1 cellular context compared by ENCODE assay signal in the genomic region with DNA sequence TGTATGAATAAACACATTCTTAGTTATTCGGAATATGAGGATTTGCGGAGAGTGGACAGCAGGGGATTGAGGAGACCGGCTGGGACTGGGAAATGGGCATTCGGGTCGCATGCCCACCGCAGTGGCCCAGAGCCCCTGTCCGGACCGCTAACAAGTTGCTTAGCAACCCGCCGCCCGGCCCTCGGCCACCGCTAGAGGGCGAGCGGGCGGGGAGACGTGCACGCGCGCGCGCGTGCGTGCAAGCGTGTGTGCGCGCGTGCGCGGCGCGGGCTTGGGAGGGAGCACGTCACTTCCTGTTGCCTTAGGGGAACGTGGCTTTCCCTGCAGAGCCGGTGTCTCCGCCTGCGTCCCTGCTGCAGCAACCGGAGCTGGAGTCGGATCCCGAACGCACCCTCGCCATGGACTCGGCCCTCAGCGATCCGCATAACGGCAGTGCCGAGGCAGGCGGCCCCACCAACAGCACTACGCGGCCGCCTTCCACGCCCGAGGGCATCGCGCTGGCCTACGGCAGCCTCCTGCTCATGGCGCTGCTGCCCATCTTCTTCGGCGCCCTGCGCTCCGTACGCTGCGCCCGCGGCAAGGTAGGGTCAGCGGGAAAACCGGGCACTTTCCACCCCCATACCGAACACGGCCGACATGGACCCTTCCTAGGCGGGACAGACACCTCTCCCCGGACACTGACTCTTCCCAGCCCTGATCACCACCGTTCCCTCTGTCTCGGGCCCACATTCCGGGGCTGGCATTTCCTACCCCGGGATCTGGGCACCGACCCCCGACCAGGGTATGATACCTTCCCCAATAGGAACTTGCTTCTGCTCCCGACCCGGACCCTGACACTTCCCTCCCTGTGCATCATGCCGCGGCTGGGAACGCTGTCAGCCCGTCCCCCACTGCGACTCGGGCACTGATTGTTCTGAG.
TF ChIP-seq lines count a peak whose summit lies in the region.

A gene with protein sequence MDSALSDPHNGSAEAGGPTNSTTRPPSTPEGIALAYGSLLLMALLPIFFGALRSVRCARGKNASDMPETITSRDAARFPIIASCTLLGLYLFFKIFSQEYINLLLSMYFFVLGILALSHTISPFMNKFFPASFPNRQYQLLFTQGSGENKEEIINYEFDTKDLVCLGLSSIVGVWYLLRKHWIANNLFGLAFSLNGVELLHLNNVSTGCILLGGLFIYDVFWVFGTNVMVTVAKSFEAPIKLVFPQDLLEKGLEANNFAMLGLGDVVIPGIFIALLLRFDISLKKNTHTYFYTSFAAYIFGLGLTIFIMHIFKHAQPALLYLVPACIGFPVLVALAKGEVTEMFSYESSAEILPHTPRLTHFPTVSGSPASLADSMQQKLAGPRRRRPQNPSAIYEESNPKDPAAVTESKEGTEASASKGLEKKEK (plus strand): TSS at position 289 of the 918 bp plus-strand sequence. CDS start 110 bp downstream, at position 399.

TF ChIP-seq in HEK293, 187 proteins besides CTCF, POLR2A, EP300 and RAD21 (continued from another document and continues in another):
- TF ChIP-seq, protein P1, sequence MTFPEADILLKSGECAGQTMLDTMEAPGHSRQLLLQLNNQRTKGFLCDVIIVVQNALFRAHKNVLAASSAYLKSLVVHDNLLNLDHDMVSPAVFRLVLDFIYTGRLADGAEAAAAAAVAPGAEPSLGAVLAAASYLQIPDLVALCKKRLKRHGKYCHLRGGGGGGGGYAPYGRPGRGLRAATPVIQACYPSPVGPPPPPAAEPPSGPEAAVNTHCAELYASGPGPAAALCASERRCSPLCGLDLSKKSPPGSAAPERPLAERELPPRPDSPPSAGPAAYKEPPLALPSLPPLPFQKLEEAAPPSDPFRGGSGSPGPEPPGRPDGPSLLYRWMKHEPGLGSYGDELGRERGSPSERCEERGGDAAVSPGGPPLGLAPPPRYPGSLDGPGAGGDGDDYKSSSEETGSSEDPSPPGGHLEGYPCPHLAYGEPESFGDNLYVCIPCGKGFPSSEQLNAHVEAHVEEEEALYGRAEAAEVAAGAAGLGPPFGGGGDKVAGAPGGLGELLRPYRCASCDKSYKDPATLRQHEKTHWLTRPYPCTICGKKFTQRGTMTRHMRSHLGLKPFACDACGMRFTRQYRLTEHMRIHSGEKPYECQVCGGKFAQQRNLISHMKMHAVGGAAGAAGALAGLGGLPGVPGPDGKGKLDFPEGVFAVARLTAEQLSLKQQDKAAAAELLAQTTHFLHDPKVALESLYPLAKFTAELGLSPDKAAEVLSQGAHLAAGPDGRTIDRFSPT (tag by site-specific recombination; IDR thresholded peaks at IDR 0.05), result peak; percentile 77
- TF ChIP-seq ZNF292 (tag by site-specific recombination; IDR thresholded peaks at IDR 0.05; ENCODE audit: borderline replicate concordance, low read depth) (0 out of 2 replicates have a peak, but pooled peaks have one; percentile 10), HOXD13 (CRISPR knock-in tag; IDR thresholded peaks at IDR 0.05; ENCODE audit: borderline replicate concordance) (peak; percentile 27; the same call in 1 of the 2 replicates), ZNF16 (tag by site-specific recombination; IDR thresholded peaks at IDR 0.05; ENCODE audit: low read depth) (no peak), GLI4 (tag by site-specific recombination; IDR thresholded peaks at IDR 0.05) (0 out of 2 replicates have a peak, but pooled peaks have one; percentile 18), ZNF426 (tag by site-specific recombination; IDR thresholded peaks at IDR 0.05) (no peak), ZSCAN16 (tag by site-specific recombination; IDR thresholded peaks at IDR 0.05) (peak; percentile 27; the same call in 1 of the 2 replicates), ZBTB8A (tag by site-specific recombination; IDR thresholded peaks at IDR 0.05) (peak; percentile 80), MEIS1 (CRISPR knock-in tag; IDR thresholded peaks at IDR 0.05; ENCODE audit: borderline replicate concordance) (no peak), ZBTB17 (tag by site-specific recombination; IDR thresholded peaks at IDR 0.05) (peak; percentile 89), KLF1 (tag by site-specific recombination; IDR thresholded peaks at IDR 0.05) (peak; percentile 95), ZBTB7A (tag by site-specific recombination; IDR thresholded peaks at IDR 0.05; ENCODE audit: low read depth) (0 out of 2 replicates have a peak, but pooled peaks have one; percentile 30), ZNF335 (tag by site-specific recombination; conservative IDR thresholded peaks at IDR 0.05) (peak; percentile 98), ZSCAN30 (tag by site-specific recombination; IDR thresholded peaks at IDR 0.05) (peak; percentile 52), ZEB2 (tag by site-specific recombination; IDR thresholded peaks at IDR 0.05) (0 out of 2 replicates have a peak, but pooled peaks have one; percentile 63), ZNF501 (tag by site-specific recombination; IDR thresholded peaks at IDR 0.05) (peak; percentile 80), ZNF670 (tag by site-specific recombination; IDR thresholded peaks at IDR 0.05; ENCODE audit: low read depth) (no peak), SETDB1 (IDR thresholded peaks at IDR 0.05; ENCODE audit: insufficient read length, low read length) (no peak), ZFP69B (tag by site-specific recombination; IDR thresholded peaks at IDR 0.05) (peak; percentile 48; the same call in 1 of the 2 replicates), ZNF114 (tag by site-specific recombination; IDR thresholded peaks at IDR 0.05) (no peak), KLF7 (tag by site-specific recombination; IDR thresholded peaks at IDR 0.05; ENCODE audit: borderline replicate concordance) (peak; percentile 94), ZNF266 (tag by site-specific recombination; IDR thresholded peaks at IDR 0.05; ENCODE audit: low read depth) (no peak), ZNF248 (tag by site-specific recombination; IDR thresholded peaks at IDR 0.05) (no peak), ZNF19 (tag by site-specific recombination; IDR thresholded peaks at IDR 0.05; ENCODE audit: low read depth) (no peak), ZNF791 (tag by site-specific recombination; IDR thresholded peaks at IDR 0.05) (no peak), OVOL3 (tag by site-specific recombination; IDR thresholded peaks at IDR 0.05) (no peak), TRIM28 (IDR thresholded peaks at IDR 0.05; ENCODE audit: borderline replicate concordance, low read length) (peak; percentile 32; the same call in 1 of the 2 replicates), ZNF558 (tag by site-specific recombination; IDR thresholded peaks at IDR 0.05) (no peak), ZNF175 (tag by site-specific recombination; IDR thresholded peaks at IDR 0.05) (no peak), ZFP37 (tag by site-specific recombination; IDR thresholded peaks at IDR 0.05) (peak; percentile 80), ZNF76 (tag by site-specific recombination; IDR thresholded peaks at IDR 0.05; ENCODE audit: borderline replicate concordance, low read depth) (peak; percentile 68; the same call in 1 of the 2 replicates), ZBTB20 (tag by site-specific recombination; IDR thresholded peaks at IDR 0.05) (peak; percentile 73; the same call in 1 of the 2 replicates), ZNF37A (tag by site-specific recombination; IDR thresholded peaks at IDR 0.05) (no peak)
- TF ChIP-seq, protein P2, sequence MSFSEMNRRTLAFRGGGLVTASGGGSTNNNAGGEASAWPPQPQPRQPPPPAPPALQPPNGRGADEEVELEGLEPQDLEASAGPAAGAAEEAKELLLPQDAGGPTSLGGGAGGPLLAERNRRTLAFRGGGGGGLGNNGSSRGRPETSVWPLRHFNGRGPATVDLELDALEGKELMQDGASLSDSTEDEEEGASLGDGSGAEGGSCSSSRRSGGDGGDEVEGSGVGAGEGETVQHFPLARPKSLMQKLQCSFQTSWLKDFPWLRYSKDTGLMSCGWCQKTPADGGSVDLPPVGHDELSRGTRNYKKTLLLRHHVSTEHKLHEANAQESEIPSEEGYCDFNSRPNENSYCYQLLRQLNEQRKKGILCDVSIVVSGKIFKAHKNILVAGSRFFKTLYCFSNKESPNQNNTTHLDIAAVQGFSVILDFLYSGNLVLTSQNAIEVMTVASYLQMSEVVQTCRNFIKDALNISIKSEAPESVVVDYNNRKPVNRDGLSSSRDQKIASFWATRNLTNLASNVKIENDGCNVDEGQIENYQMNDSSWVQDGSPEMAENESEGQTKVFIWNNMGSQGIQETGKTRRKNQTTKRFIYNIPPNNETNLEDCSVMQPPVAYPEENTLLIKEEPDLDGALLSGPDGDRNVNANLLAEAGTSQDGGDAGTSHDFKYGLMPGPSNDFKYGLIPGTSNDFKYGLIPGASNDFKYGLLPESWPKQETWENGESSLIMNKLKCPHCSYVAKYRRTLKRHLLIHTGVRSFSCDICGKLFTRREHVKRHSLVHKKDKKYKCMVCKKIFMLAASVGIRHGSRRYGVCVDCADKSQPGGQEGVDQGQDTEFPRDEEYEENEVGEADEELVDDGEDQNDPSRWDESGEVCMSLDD (tag by site-specific recombination; IDR thresholded peaks at IDR 0.05), result peak; percentile 21; the same call in 1 of the 2 replicates
- TF ChIP-seq, protein P3, sequence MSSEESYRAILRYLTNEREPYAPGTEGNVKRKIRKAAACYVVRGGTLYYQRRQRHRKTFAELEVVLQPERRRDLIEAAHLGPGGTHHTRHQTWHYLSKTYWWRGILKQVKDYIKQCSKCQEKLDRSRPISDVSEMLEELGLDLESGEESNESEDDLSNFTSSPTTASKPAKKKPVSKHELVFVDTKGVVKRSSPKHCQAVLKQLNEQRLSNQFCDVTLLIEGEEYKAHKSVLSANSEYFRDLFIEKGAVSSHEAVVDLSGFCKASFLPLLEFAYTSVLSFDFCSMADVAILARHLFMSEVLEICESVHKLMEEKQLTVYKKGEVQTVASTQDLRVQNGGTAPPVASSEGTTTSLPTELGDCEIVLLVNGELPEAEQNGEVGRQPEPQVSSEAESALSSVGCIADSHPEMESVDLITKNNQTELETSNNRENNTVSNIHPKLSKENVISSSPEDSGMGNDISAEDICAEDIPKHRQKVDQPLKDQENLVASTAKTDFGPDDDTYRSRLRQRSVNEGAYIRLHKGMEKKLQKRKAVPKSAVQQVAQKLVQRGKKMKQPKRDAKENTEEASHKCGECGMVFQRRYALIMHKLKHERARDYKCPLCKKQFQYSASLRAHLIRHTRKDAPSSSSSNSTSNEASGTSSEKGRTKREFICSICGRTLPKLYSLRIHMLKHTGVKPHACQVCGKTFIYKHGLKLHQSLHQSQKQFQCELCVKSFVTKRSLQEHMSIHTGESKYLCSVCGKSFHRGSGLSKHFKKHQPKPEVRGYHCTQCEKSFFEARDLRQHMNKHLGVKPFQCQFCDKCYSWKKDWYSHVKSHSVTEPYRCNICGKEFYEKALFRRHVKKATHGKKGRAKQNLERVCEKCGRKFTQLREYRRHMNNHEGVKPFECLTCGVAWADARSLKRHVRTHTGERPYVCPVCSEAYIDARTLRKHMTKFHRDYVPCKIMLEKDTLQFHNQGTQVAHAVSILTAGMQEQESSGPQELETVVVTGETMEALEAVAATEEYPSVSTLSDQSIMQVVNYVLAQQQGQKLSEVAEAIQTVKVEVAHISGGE (tag by site-specific recombination; conservative IDR thresholded peaks at IDR 0.05; ENCODE audit: low read depth), result peak; percentile 89
- TF ChIP-seq, protein P4, sequence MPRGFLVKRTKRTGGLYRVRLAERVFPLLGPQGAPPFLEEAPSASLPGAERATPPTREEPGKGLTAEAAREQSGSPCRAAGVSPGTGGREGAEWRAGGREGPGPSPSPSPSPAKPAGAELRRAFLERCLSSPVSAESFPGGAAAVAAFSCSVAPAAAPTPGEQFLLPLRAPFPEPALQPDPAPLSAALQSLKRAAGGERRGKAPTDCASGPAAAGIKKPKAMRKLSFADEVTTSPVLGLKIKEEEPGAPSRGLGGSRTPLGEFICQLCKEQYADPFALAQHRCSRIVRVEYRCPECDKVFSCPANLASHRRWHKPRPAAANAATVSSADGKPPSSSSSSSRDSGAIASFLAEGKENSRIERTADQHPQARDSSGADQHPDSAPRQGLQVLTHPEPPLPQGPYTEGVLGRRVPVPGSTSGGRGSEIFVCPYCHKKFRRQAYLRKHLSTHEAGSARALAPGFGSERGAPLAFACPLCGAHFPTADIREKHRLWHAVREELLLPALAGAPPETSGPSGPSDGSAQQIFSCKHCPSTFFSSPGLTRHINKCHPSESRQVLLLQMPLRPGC (tag by site-specific recombination; IDR thresholded peaks at IDR 0.05), result peak; percentile 62; the same call in 1 of the 2 replicates
- TF ChIP-seq, protein P5, sequence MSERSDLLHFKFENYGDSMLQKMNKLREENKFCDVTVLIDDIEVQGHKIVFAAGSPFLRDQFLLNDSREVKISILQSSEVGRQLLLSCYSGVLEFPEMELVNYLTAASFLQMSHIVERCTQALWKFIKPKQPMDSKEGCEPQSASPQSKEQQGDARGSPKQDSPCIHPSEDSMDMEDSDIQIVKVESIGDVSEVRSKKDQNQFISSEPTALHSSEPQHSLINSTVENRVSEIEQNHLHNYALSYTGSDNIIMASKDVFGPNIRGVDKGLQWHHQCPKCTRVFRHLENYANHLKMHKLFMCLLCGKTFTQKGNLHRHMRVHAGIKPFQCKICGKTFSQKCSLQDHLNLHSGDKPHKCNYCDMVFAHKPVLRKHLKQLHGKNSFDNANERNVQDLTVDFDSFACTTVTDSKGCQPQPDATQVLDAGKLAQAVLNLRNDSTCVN (tag by site-specific recombination; optimal IDR thresholded peaks at IDR 0.05), result peak; percentile 99
- TF ChIP-seq, protein P6, sequence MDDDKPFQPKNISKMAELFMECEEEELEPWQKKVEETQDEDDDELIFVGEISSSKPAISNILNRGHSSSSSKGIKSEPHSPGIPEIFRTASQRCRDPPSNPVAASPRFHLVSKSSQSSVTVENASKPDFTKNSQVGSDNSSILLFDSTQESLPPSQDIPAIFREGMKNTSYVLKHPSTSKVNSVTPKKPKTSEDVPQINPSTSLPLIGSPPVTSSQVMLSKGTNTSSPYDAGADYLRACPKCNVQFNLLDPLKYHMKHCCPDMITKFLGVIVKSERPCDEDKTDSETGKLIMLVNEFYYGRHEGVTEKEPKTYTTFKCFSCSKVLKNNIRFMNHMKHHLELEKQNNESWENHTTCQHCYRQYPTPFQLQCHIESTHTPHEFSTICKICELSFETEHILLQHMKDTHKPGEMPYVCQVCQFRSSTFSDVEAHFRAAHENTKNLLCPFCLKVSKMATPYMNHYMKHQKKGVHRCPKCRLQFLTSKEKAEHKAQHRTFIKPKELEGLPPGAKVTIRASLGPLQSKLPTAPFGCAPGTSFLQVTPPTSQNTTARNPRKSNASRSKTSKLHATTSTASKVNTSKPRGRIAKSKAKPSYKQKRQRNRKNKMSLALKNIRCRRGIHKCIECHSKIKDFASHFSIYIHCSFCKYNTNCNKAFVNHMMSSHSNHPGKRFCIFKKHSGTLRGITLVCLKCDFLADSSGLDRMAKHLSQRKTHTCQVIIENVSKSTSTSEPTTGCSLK (tag by site-specific recombination; IDR thresholded peaks at IDR 0.05), result no peak
- TF ChIP-seq, protein P7, sequence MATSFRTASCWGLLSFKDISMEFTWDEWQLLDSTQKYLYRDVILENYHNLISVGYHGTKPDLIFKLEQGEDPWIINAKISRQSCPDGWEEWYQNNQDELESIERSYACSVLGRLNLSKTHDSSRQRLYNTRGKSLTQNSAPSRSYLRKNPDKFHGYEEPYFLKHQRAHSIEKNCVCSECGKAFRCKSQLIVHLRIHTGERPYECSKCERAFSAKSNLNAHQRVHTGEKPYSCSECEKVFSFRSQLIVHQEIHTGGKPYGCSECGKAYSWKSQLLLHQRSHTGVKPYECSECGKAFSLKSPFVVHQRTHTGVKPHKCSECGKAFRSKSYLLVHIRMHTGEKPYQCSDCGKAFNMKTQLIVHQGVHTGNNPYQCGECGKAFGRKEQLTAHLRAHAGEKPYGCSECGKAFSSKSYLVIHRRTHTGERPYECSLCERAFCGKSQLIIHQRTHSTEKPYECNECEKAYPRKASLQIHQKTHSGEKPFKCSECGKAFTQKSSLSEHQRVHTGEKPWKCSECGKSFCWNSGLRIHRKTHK (tag by site-specific recombination; IDR thresholded peaks at IDR 0.05), result no peak
